Comparison of ENCODE assay signal across 8 cellular contexts in genomic region chr5:150523472-150524350, GRCh38. TPM values are rescaled to one million over a fixed set of nuclear protein-coding genes. Genes with fewer than 3 reads are reported as not detected.
DNase-seq lines count a peak whose midpoint lies in the region; ATAC-seq and TF ChIP-seq lines count a peak whose summit lies in the region.

No MANE protein-coding gene starts in this region.

- TF ChIP-seq EP300 in upper lobe of left lung (IDR thresholded peaks at IDR 0.05): no peak

- peaks cover 59% of the 10 kb centered on the region for H3K4me1 Mint-ChIP-seq in Caco-2 (ENCODE audit: low read depth, unreplicated experiment)

- DNase-seq in Caco-2: peak; percentile 69
- DNase-seq in H4 (ENCODE audit: low spot score): peak; percentile 52
- peak; percentile 65 for DNase-seq in RWPE1 (ENCODE audit: low spot score)
- DNase-seq in dermis microvascular lymphatic vessel endothelial cell (ENCODE audit: low read depth in 2 of 2): peak; percentile 70 to 81
- peak in 1 of 3 donors; percentile 54 for DNase-seq in right lobe of liver
- DNase-seq in upper lobe of left lung: no peak
- DNase-seq in mesenteric fat pad (ENCODE audit: low spot score): no peak

- H3K36me3 ChIP-seq in Caco-2 (ENCODE audit: control insufficient read depth, insufficient read depth, low read length) (peaks cover 10% of the 10 kb centered on the region), right lobe of liver (peaks cover 0 to 30% (median 14%) of the 10 kb centered on the region in 4 donors), upper lobe of left lung (peaks cover 7 to 35% (median 29%) of the 10 kb centered on the region in 4 donors)

- H3K4me3 Mint-ChIP-seq in Caco-2 (ENCODE audit: unreplicated experiment): peak overlapping the region; percentile 51

- H3K9me3 ChIP-seq in Caco-2 (no peaks in the 10 kb centered on the region), right lobe of liver (no peaks in the 10 kb centered on the region), upper lobe of left lung (no peaks in the 10 kb centered on the region)

- H3K4me3 ChIP-seq in Caco-2 (ENCODE audit: low read depth, low read length) (no peak overlapping the region), right lobe of liver (no peak overlapping the region), upper lobe of left lung (no peak overlapping the region)

- intact Hi-C loops in Caco-2 (cut with micrococcal nuclease; ENCODE audit: unreplicated experiment): loop anchor here (1.0 kb wide), 3 partner anchors 19 to 64 kb away; no protein-coding TSS in a partner anchor
- intact Hi-C loops in right lobe of liver (cut with DNase I): loop anchor here in 1 of 2 donors (5.0 kb wide), 1 partner anchor 36 kb away; no protein-coding TSS in a partner anchor

- TF ChIP-seq POLR2A in right lobe of liver (IDR thresholded peaks at IDR 0.05): no peak
- no peak for TF ChIP-seq POLR2A in upper lobe of left lung (IDR thresholded peaks at IDR 0.05)

- H3K4me1 ChIP-seq in Caco-2: peaks cover 38% of the 10 kb centered on the region
- peaks cover 0 to 84% (median 51%) of the 10 kb centered on the region in 4 donors for H3K4me1 ChIP-seq in right lobe of liver
- H3K4me1 ChIP-seq in upper lobe of left lung: peaks cover 50 to 80% (median 55%) of the 10 kb centered on the region in 4 donors

- no peaks in the 10 kb centered on the region for H3K27me3 Mint-ChIP-seq in Caco-2 (ENCODE audit: insufficient read depth, unreplicated experiment)

- CTCF ChIA-PET in Caco-2 (lab: Charles Lee): interaction anchor here (1.2 to 3.4 kb wide), 3 partner anchors 12 to 65 kb away, joined by 4 to 28 read pairs (median 24); no protein-coding TSS in a partner anchor
- CTCF ChIA-PET in RWPE1 (lab: Yijun Ruan, JAX): interaction anchor here (0.6 to 1.2 kb wide), 11 partner anchors 9 to 203 kb away, joined by 3 to 6 read pairs (median 3); no protein-coding TSS in a partner anchor

- WGBS in right lobe of liver (ENCODE audit: insufficient coverage, low coverage, low lambda C conversion rate, missing lambda C conversion rate): 21% methylated on average over 2 of the region's 12 CpGs
- WGBS in upper lobe of left lung, 2 donors: 71 to 77% methylated on average over 9 to 12 of the region's 12 CpGs

- H3K27me3 ChIP-seq in Caco-2 (replicated peaks; ENCODE audit: control insufficient read depth, insufficient read depth, low read length) (no peaks in the 10 kb centered on the region), right lobe of liver (no peaks in the 10 kb centered on the region), upper lobe of left lung (no peaks in the 10 kb centered on the region)

- H3K36me3 Mint-ChIP-seq in Caco-2 (ENCODE audit: insufficient read depth, unreplicated experiment): peaks cover 65% of the 10 kb centered on the region

- no TSS peak for BruUV-seq in Caco-2 (replicated peaks; lab: Mats Ljungman, UMichigan)

- H3K27ac Mint-ChIP-seq in Caco-2 (ENCODE audit: unreplicated experiment): peak overlapping the region; percentile 63

- H3K9me3 Mint-ChIP-seq in Caco-2 (ENCODE audit: unreplicated experiment): no peaks in the 10 kb centered on the region

- H3K27ac ChIP-seq in RWPE1 (peak overlapping the region; percentile 65), right lobe of liver (peak overlapping the region; percentile 57 to 93 (median 58)), upper lobe of left lung (peak overlapping the region; percentile 15 to 73 (median 62))

- POLR2A ChIA-PET in Caco-2 (lab: Charles Lee) (interaction anchor here (0.6 kb wide), 1 partner anchor 19 kb away, joined by 6 read pairs; no protein-coding TSS in a partner anchor), RWPE1 (lab: Yijun Ruan, JAX; ENCODE audit: low non-redundant PET) (no interaction called here)

- peak; percentile 7 to 42 (median 11) for ATAC-seq in right lobe of liver
- ATAC-seq in upper lobe of left lung (ENCODE audit: low FRiP score in 2 of 2): peak; percentile 12 to 81
- no peak for ATAC-seq in HG03378 (IDR thresholded peaks at IDR 0.05; ENCODE audit: unreplicated experiment)

- TF ChIP-seq CTCF in Caco-2 (IDR thresholded peaks at IDR 0.05; ENCODE audit: insufficient read depth in 1 of 2, low read depth in 1 of 2, low read length in 1 of 2, severe bottlenecking in 1 of 2, unreplicated experiment in 1 of 2): peak; percentile 65 to 70
- no peak; the same call in 1 of the 2 replicates for TF ChIP-seq CTCF in RWPE1 (conservative IDR thresholded peaks at IDR 0.05; ENCODE audit: low read depth)
- peak; percentile 46 to 63 (median 52) for TF ChIP-seq CTCF in right lobe of liver (IDR thresholded peaks at IDR 0.05)
- peak; percentile 36 to 65 (median 52) for TF ChIP-seq CTCF in upper lobe of left lung (IDR thresholded peaks at IDR 0.05)

RNA-seq across cellular contexts. Expression of gene NDST1, which starts 15.8 kb away (rescaled TPM):
- total RNA-seq in Caco-2 (2022): 106 and 110 TPM in 2 replicates
- 18.8 and 26.6 TPM in 2 replicates for total RNA-seq in H4 (2014; rRNA removed; shearing (Covaris generic))
- total RNA-seq in dermis microvascular lymphatic vessel endothelial cell: 22.3 and 35.3 TPM in 2 replicates
- total RNA-seq in right lobe of liver: 10 to 100 TPM; 38.1 to 97.5 (median 76.0) TPM
- total RNA-seq in upper lobe of left lung: 100 to 1,000 TPM in 5 of 6 donors, 10 to 100 TPM in 1; 81.7 to 265 (median 166) TPM
- 110 TPM for total RNA-seq in mesenteric fat pad

Comparison
In these comparisons a context has a peak if more than half of its experiments do, and no peak if none do; other contexts are left out.
1. DNase-seq: peak in Caco-2 (2 of 2), H4 (single experiment), RWPE1 (single experiment) and dermis microvascular lymphatic vessel endothelial cell (2 of 2); none in upper lobe of left lung (0 of 2) and mesenteric fat pad (single experiment).
2. Peak in every context shown above with its lines, with median percentiles within 50 percentile points of each other: H3K27ac ChIP-seq.